In genomic region chr1:172532700-172533510, GRCh38 we compare ENCODE assay signal across 8 cellular contexts. TPM values are rescaled to one million over a fixed set of nuclear protein-coding genes. Genes with fewer than 3 reads are reported as not detected.
A peak's percentile ranks its signal among the peaks of the same experiment; 100 is the strongest.
DNase-seq lines count a peak whose midpoint lies in the region; ATAC-seq, FAIRE-seq and TF ChIP-seq lines count a peak whose summit lies in the region.

Gene SUCO, plus strand, starts transcription at chr1:172533150. Its CDS starts 286 bp downstream, at chr1:172533436.

- H3K27me3 Mint-ChIP-seq in activated T-cell treated with anti-CD3 and anti-CD28 coated beads, Interleukin-2, amount 50 U/mL, for 72 hours (ENCODE audit: low read depth), result no peaks in the 10 kb centered on the region

- TF ChIP-seq CTCF in esophagus muscularis mucosa (IDR thresholded peaks at IDR 0.05), result peak in 1 of 3 experiments; percentile 8

- peaks cover 43% of the 10 kb centered on the region for H3K4me1 ChIP-seq in Karpas-422 (ENCODE audit: low read length)
- peaks cover 29 to 55% (median 45%) of the 10 kb centered on the region in 4 donors for H3K4me1 ChIP-seq in esophagus muscularis mucosa

- H3K9me3 Mint-ChIP-seq in activated T-cell treated with anti-CD3 and anti-CD28 coated beads, Interleukin-2, amount 50 U/mL, for 72 hours, result no peaks in the 10 kb centered on the region

- peaks cover 0 to 5% of the 10 kb centered on the region in 2 donors for H3K36me3 Mint-ChIP-seq in activated T-cell treated with anti-CD3 and anti-CD28 coated beads, Interleukin-2, amount 50 U/mL, for 72 hours (ENCODE audit: insufficient read depth in 2 of 2)

- FAIRE-seq in RCC 7860 (lab: Jason Lieb, UNC), result no peak

- intact Hi-C loops in esophagus muscularis mucosa (cut with DNase I), result loop anchor here (5.0 kb wide), 2 partner anchors 91 to 391 kb away; partner anchors contain the start of gene PIGC

- H4K20me1 ChIP-seq in Karpas-422 (ENCODE audit: insufficient read depth, low read depth, low read length), result peaks cover 7% of the 10 kb centered on the region; the same call in 1 of the 2 replicates

- peaks cover 50% of the 10 kb centered on the region for H3K4me1 Mint-ChIP-seq in activated T-cell treated with anti-CD3 and anti-CD28 coated beads, Interleukin-2, amount 50 U/mL, for 72 hours (ENCODE audit: low read depth)

- H3K27me3 ChIP-seq in Karpas-422 (ENCODE audit: low read length) (no peaks in the 10 kb centered on the region), esophagus muscularis mucosa (no peaks in the 10 kb centered on the region)

- TF ChIP-seq POLR2A in esophagus muscularis mucosa (IDR thresholded peaks at IDR 0.05; ENCODE audit: low read depth), result peak; percentile 85

- H3K27ac Mint-ChIP-seq in activated T-cell treated with anti-CD3 and anti-CD28 coated beads, Interleukin-2, amount 50 U/mL, for 72 hours, result peak within 1 kb of the TSS; percentile 99

- TF ChIP-seq EP300 in esophagus muscularis mucosa (IDR thresholded peaks at IDR 0.05), result no peak

- no peaks in the 10 kb centered on the region for H3K9me3 ChIP-seq in Karpas-422 (ENCODE audit: low read length)
- no peaks in the 10 kb centered on the region for H3K9me3 ChIP-seq in esophagus muscularis mucosa

- peak within 1 kb of the TSS; percentile 90 for H3K4me3 ChIP-seq in Karpas-422 (ENCODE audit: low read length)
- H3K4me3 ChIP-seq in esophagus muscularis mucosa, result peak within 1 kb of the TSS; percentile 83 to 97 (median 92)

- WGBS in esophagus muscularis mucosa, result 0% methylated on average over 29 of the region's 74 CpGs

- peaks cover 49% of the 10 kb centered on the region for H3K79me2 ChIP-seq in Karpas-422 (ENCODE audit: low read length)

- H3K36me3 ChIP-seq in Karpas-422 (ENCODE audit: insufficient read depth, low read length) (no peaks in the 10 kb centered on the region), esophagus muscularis mucosa (no peaks in the 10 kb centered on the region)

- H3K9me2 ChIP-seq in Karpas-422 (replicated peaks; ENCODE audit: insufficient read depth, low read length), result no peaks in the 10 kb centered on the region

- H3K4me3 Mint-ChIP-seq in activated T-cell treated with anti-CD3 and anti-CD28 coated beads, Interleukin-2, amount 50 U/mL, for 72 hours, result peak within 1 kb of the TSS; percentile 96 to 98

- H3K9ac ChIP-seq in Karpas-422 (ENCODE audit: low read length), result peak within 1 kb of the TSS; percentile 87

- ATAC-seq in GM21786 (IDR thresholded peaks at IDR 0.05; ENCODE audit: unreplicated experiment), result peak; percentile 78
- ATAC-seq in activated T-cell treated with anti-CD3 and anti-CD28 coated beads, Interleukin-2, amount 50 U/mL, for 72 hours (replicated peaks in 1 of 2), result peak; percentile 87 to 89

- H3K4me2 ChIP-seq in Karpas-422 (ENCODE audit: low read depth, low read length, poor library complexity, severe bottlenecking), result peak within 1 kb of the TSS; percentile 90

- peak; percentile 94 for DNase-seq in DMS79 (lab: John Stamatoyannopoulos, UW)
- DNase-seq in Karpas-422, result peak; percentile 100
- DNase-seq in RCC 7860 (ENCODE audit: low spot score), result peak; percentile 98
- DNase-seq in activated T-cell treated with anti-CD3 and anti-CD28 coated beads, Interleukin-2, amount 50 U/mL, for 72 hours, result peak; percentile 100
- peak; percentile 100 for DNase-seq in esophagus muscularis mucosa (ENCODE audit: extremely low spot score)
- peak; percentile 100 for DNase-seq in myocyte (ENCODE audit: low read depth)
- DNase-seq in stimulated activated CD8-positive, alpha-beta memory T cell treated with anti-CD3 and anti-CD28 coated beads, Interleukin-7, amount 100 ng/mL, for 48 hours (ENCODE audit: extremely low read depth in 1 of 2, low read depth in 1 of 2), result peak; percentile 99 to 100

- peak within 1 kb of the TSS; percentile 93 for H2AFZ ChIP-seq in Karpas-422 (ENCODE audit: low read length)

- H3K27ac ChIP-seq in Karpas-422 (ENCODE audit: low read length), result peak within 1 kb of the TSS; percentile 78
- H3K27ac ChIP-seq in esophagus muscularis mucosa (replicated peaks in 1 of 4), result peak within 1 kb of the TSS; percentile 97 to 99 (median 98)

RNA-seq across cellular contexts. Expression of gene SUCO, which starts in this region (rescaled TPM):
- 22.9 and 52.3 TPM in 2 replicates for total RNA-seq in Karpas-422 (2014; rRNA removed; shearing (Covaris generic); ENCODE audit: low replicate concordance)
- total RNA-seq in activated T-cell treated with anti-CD3 and anti-CD28 coated beads, Interleukin-2, amount 50 U/mL, for 72 hours, result 10 to 100 TPM; 27.6 to 31.3 TPM
- 10 to 100 TPM; 21.1 to 31.6 (median 22.3) TPM for total RNA-seq in esophagus muscularis mucosa
- 36.3 and 36.8 TPM in 2 replicates for total RNA-seq in myocyte
- polyA plus RNA-seq in myocyte (2012), result 8.2 TPM

Comparison
In these comparisons a context has a peak if more than half of its experiments do, and no peak if none do; other contexts are left out.
1. Peak in every context shown above with its lines: DNase-seq, ATAC-seq, H3K4me3 ChIP-seq and H3K27ac ChIP-seq.